ENCODE assay signal across 9 cellular contexts in genomic region chr9:79581794-79582193, GRCh38. TPM values are rescaled to one million over a fixed set of nuclear protein-coding genes. Genes with fewer than 3 reads are reported as not detected.
DNase-seq lines count a peak whose midpoint lies in the region; ATAC-seq and TF ChIP-seq lines count a peak whose summit lies in the region.
"Had no signal": no experiment of that assay in that cellular context is flagged by ENCODE, and none has a peak within 500 bp of the region (broad histone marks: within the 10 kb centered on the region; RNA-seq: fewer than 3 reads in every experiment).

No MANE protein-coding gene starts in this region.

- no peaks in the 10 kb centered on the region for H3K36me3 ChIP-seq in effector memory CD4-positive, alpha-beta T cell (ENCODE audit: control insufficient read depth, insufficient read depth, low read length)
- H3K36me3 ChIP-seq in parathyroid adenoma (ENCODE audit: control insufficient read depth, insufficient read depth, low read length) (no peaks in the 10 kb centered on the region), heart left ventricle (peaks cover 0 to 5% (median 0%) of the 10 kb centered on the region in 9 donors), ovary (no peaks in the 10 kb centered on the region)
- H3K36me3 ChIP-seq: right atrium auricular region had no signal

- WGBS in heart left ventricle, 4 donors: 44 to 53% (median 46%) methylated on average over 2 to 3 of the region's 3 CpGs
- 35 to 43% (median 39%) methylated on average over 3 of the region's 3 CpGs for WGBS in ovary, 3 donors

- H3K4me2 ChIP-seq in parathyroid adenoma (ENCODE audit: low read length): peak overlapping the region; percentile 23

- ATAC-seq in heart left ventricle: no peak

- no peaks in the 10 kb centered on the region for H3K9me3 ChIP-seq in effector memory CD4-positive, alpha-beta T cell (ENCODE audit: control insufficient read depth, low read length)
- H3K9me3 ChIP-seq in parathyroid adenoma (ENCODE audit: control insufficient read depth, low read length) (no peaks in the 10 kb centered on the region), heart left ventricle (no peaks in the 10 kb centered on the region), ovary (no peaks in the 10 kb centered on the region)
- H3K9me3 ChIP-seq: right atrium auricular region had no signal

- peaks cover 39% of the 10 kb centered on the region for H3K4me1 ChIP-seq in effector memory CD4-positive, alpha-beta T cell (ENCODE audit: control insufficient read depth, insufficient read depth, low read length, poor library complexity, severe bottlenecking)
- H3K4me1 ChIP-seq in parathyroid adenoma (peaks cover 18% of the 10 kb centered on the region), heart left ventricle (peaks cover 0 to 76% (median 43%) of the 10 kb centered on the region in 12 donors), ovary (ENCODE audit: insufficient read depth) (peaks cover 24% of the 10 kb centered on the region)

- H3K4me1 Mint-ChIP-seq in T-helper 2 cell treated with Interferon-gamma antibody and Interleukin-4, amounts not matched to agents 5 μg/mL and 100 μg/mL, for 36 hours (ENCODE audit: low read depth): peaks cover 70% of the 10 kb centered on the region

- H2AFZ ChIP-seq in parathyroid adenoma: no peak overlapping the region

- DNase-seq in GM03348 (ENCODE audit: low spot score) (peak; percentile 73), cortex of kidney (lab: John Stamatoyannopoulos, UW) (no peak), heart left ventricle (no peak), ovary (no peak), mucosa of gallbladder (ENCODE audit: low spot score) (no peak)
- DNase-seq in T-helper 2 cell treated with Interferon-gamma antibody and Interleukin-4, amounts not matched to agents 5 μg/mL and 100 μg/mL, for 36 hours (ENCODE audit: low spot score): peak; percentile 57
- peak; percentile 7 to 35 (median 17) for DNase-seq in effector memory CD4-positive, alpha-beta T cell

- H3K27me3 Mint-ChIP-seq in T-helper 2 cell treated with Interferon-gamma antibody and Interleukin-4, amounts not matched to agents 5 μg/mL and 100 μg/mL, for 36 hours (ENCODE audit: low read depth): no peaks in the 10 kb centered on the region

- H3K79me2 ChIP-seq in parathyroid adenoma: peaks cover 2% of the 10 kb centered on the region

- TF ChIP-seq EP300 in ovary (IDR thresholded peaks at IDR 0.05): no peak

- peak overlapping the region; percentile 26 for H3K4me3 ChIP-seq in effector memory CD4-positive, alpha-beta T cell (ENCODE audit: insufficient read depth, low read depth, low read length, poor library complexity, severe bottlenecking)
- H3K4me3 ChIP-seq in parathyroid adenoma (ENCODE audit: low read depth, low read length): no peak overlapping the region
- no peak overlapping the region for H3K4me3 ChIP-seq in heart left ventricle
- H3K4me3 ChIP-seq in ovary: no peak overlapping the region
- H3K4me3 ChIP-seq: right atrium auricular region had no signal

- no peak overlapping the region for H3K9ac ChIP-seq in parathyroid adenoma

- TF ChIP-seq POLR2A in heart left ventricle (IDR thresholded peaks at IDR 0.05) (no peak), ovary (IDR thresholded peaks at IDR 0.05) (no peak)

- peaks cover 41% of the 10 kb centered on the region for H3K36me3 Mint-ChIP-seq in T-helper 2 cell treated with Interferon-gamma antibody and Interleukin-4, amounts not matched to agents 5 μg/mL and 100 μg/mL, for 36 hours (ENCODE audit: low read depth)

- no peaks in the 10 kb centered on the region for H3K9me3 Mint-ChIP-seq in T-helper 2 cell treated with Interferon-gamma antibody and Interleukin-4, amounts not matched to agents 5 μg/mL and 100 μg/mL, for 36 hours

- H3K27ac Mint-ChIP-seq in T-helper 2 cell treated with Interferon-gamma antibody and Interleukin-4, amounts not matched to agents 5 μg/mL and 100 μg/mL, for 36 hours: peak overlapping the region; percentile 68

- peak overlapping the region; percentile 66 for H3K4me3 Mint-ChIP-seq in T-helper 2 cell treated with Interferon-gamma antibody and Interleukin-4, amounts not matched to agents 5 μg/mL and 100 μg/mL, for 36 hours

- H3K27ac ChIP-seq in effector memory CD4-positive, alpha-beta T cell (ENCODE audit: insufficient read depth, low read length, poor library complexity, severe bottlenecking): peak overlapping the region; percentile 52
- H3K27ac ChIP-seq in parathyroid adenoma: peak overlapping the region; percentile 47
- peak overlapping the region in 3 of 12 donors; percentile 1 to 18 (median 12) for H3K27ac ChIP-seq in heart left ventricle
- H3K27ac ChIP-seq in ovary: no peak overlapping the region

- H3K27me3 ChIP-seq in effector memory CD4-positive, alpha-beta T cell (replicated peaks; ENCODE audit: control insufficient read depth, insufficient read depth, low read length, poor library complexity, severe bottlenecking): no peaks in the 10 kb centered on the region
- no peaks in the 10 kb centered on the region for H3K27me3 ChIP-seq in parathyroid adenoma (ENCODE audit: control insufficient read depth, insufficient read depth, low read length)
- H3K27me3 ChIP-seq in heart left ventricle: no peaks in the 10 kb centered on the region
- no peaks in the 10 kb centered on the region for H3K27me3 ChIP-seq in ovary
- H3K27me3 ChIP-seq: right atrium auricular region had no signal

- TF ChIP-seq CTCF in parathyroid adenoma (IDR thresholded peaks at IDR 0.05): no peak
- no peak for TF ChIP-seq CTCF in heart left ventricle (IDR thresholded peaks at IDR 0.05)
- no peak for TF ChIP-seq CTCF in ovary (IDR thresholded peaks at IDR 0.05)

- intact Hi-C loops in heart left ventricle (cut with DNase I): no loop called here
- intact Hi-C loops in ovary (cut with DNase I): no loop called here

RNA-seq across cellular contexts. Expression of gene TLE4, which starts 10.0 kb away (rescaled TPM):
- total RNA-seq in heart left ventricle (10 to 100 TPM in 8 of 9 donors, 1 to 10 TPM in 1; 8.4 to 23.9 (median 16.7) TPM), ovary (10 to 100 TPM; 50.3 to 67.5 (median 56.1) TPM), mucosa of gallbladder (47.9 TPM)
- polyA plus RNA-seq in heart left ventricle (1 to 10 TPM; 3.7 to 7.7 TPM), ovary (10 to 100 TPM; 34.6 to 48.6 TPM)

Comparison
In these comparisons a context has a peak if more than half of its experiments do, and no peak if none do; other contexts are left out.
1. DNase-seq: peak in GM03348 (single experiment), T-helper 2 cell treated with Interferon-gamma antibody and Interleukin-4, amounts not matched to agents 5 μg/mL and 100 μg/mL, for 36 hours (single experiment) and effector memory CD4-positive, alpha-beta T cell (3 of 3); none in cortex of kidney (single experiment), heart left ventricle (0 of 5), ovary (0 of 5) and mucosa of gallbladder (single experiment).
2. H3K27ac ChIP-seq: peak in effector memory CD4-positive, alpha-beta T cell (single experiment) and parathyroid adenoma (single experiment); none in ovary (0 of 2).